9 cellular contexts compared by ENCODE assay signal in genomic region chr2:99430614-99431258, GRCh38. TPM values are rescaled to one million over a fixed set of nuclear protein-coding genes. Genes with fewer than 3 reads are reported as not detected.
A peak's percentile ranks its signal among the peaks of the same experiment; 100 is the strongest.
DNase-seq lines count a peak whose midpoint lies in the region; ATAC-seq and TF ChIP-seq lines count a peak whose summit lies in the region.
"Had no signal": no experiment of that assay in that cellular context is flagged by ENCODE, and none has a peak within 500 bp of the region (broad histone marks: within the 10 kb centered on the region; RNA-seq: fewer than 3 reads in every experiment).

No MANE protein-coding gene starts in this region.

- H3K27me3 ChIP-seq in sigmoid colon (no peaks in the 10 kb centered on the region), colonic mucosa (no peaks in the 10 kb centered on the region)
- H3K27me3 ChIP-seq: brain microvascular endothelial cell had no signal

- ATAC-seq in effector memory CD8-positive, alpha-beta T cell (replicated peaks): no peak

- no peak for TF ChIP-seq CTCF in sigmoid colon (IDR thresholded peaks at IDR 0.05)
- no peak for TF ChIP-seq CTCF in colonic mucosa (IDR thresholded peaks at IDR 0.05)

- no peak overlapping the region for H3K4me3 Mint-ChIP-seq in effector memory CD8-positive, alpha-beta T cell

- H3K4me1 Mint-ChIP-seq in effector memory CD8-positive, alpha-beta T cell (ENCODE audit: low read depth in 2 of 2): peaks cover 11 to 13% of the 10 kb centered on the region in 2 donors

- H3K27me3 Mint-ChIP-seq in effector memory CD8-positive, alpha-beta T cell: no peaks in the 10 kb centered on the region

- H3K4me3 ChIP-seq in sigmoid colon: no peak overlapping the region
- H3K4me3 ChIP-seq in colonic mucosa: no peak overlapping the region

- H3K27ac ChIP-seq in sigmoid colon: peak overlapping the region; percentile 19 to 61 (median 54)
- no peak overlapping the region for H3K27ac ChIP-seq in colonic mucosa
- H3K27ac ChIP-seq: brain microvascular endothelial cell had no signal

- H3K4me1 ChIP-seq in sigmoid colon (peaks cover 0 to 22% (median 16%) of the 10 kb centered on the region in 4 donors), colonic mucosa (no peaks in the 10 kb centered on the region)

- WGBS in sigmoid colon, 2 donors: 61 to 77% methylated on average over 4 of the region's 4 CpGs

- TF ChIP-seq POLR2A in sigmoid colon (IDR thresholded peaks at IDR 0.05): no peak

- H3K36me3 Mint-ChIP-seq in effector memory CD8-positive, alpha-beta T cell (ENCODE audit: insufficient read depth): peaks cover 19% of the 10 kb centered on the region

- H3K9me3 Mint-ChIP-seq in effector memory CD8-positive, alpha-beta T cell: no peaks in the 10 kb centered on the region

- H3K27ac Mint-ChIP-seq in effector memory CD8-positive, alpha-beta T cell: peak overlapping the region; percentile 28 to 62

- TF ChIP-seq EP300 in sigmoid colon (IDR thresholded peaks at IDR 0.05): no peak

- H3K9me3 ChIP-seq in sigmoid colon (no peaks in the 10 kb centered on the region), colonic mucosa (no peaks in the 10 kb centered on the region)

- DNase-seq in DMS79 (lab: John Stamatoyannopoulos, UW) (peak; percentile 7), M059J (ENCODE audit: low read depth) (peak; percentile 86), sigmoid colon (no peak), colonic mucosa (no peak)
- no peak for DNase-seq in effector memory CD8-positive, alpha-beta T cell
- no peak for DNase-seq in central memory CD4-positive, alpha-beta T cell
- DNase-seq in activated CD4-positive, CD25-positive, alpha-beta regulatory T cell treated with anti-CD3 and anti-CD28 coated beads, Interleukin-2, amount 50 U/mL, for 72 hours: no peak
- DNase-seq: brain microvascular endothelial cell, NCI-H2081 had no signal

- peaks cover 0 to 46% (median 4%) of the 10 kb centered on the region in 4 donors for H3K36me3 ChIP-seq in sigmoid colon
- no peaks in the 10 kb centered on the region for H3K36me3 ChIP-seq in colonic mucosa

- H3K9ac ChIP-seq in colonic mucosa (ENCODE audit: low read depth in 2 of 2, low read length in 2 of 2): no peak overlapping the region

- intact Hi-C loops in sigmoid colon (cut with DNase I) (loop anchor here (10.0 kb wide), 1 partner anchor 54 kb away; no protein-coding TSS in a partner anchor), colonic mucosa (cut with DNase I) (no loop called here)

RNA-seq across cellular contexts. Expression of gene REV1, which starts 59.1 kb away (rescaled TPM):
- total RNA-seq in M059J (2014; rRNA removed; shearing (Covaris generic)): 11.8 and 13.6 TPM in 2 replicates
- total RNA-seq in sigmoid colon (10 to 100 TPM; 41.7 to 73.1 (median 46.7) TPM), colonic mucosa (10 to 100 TPM; 29.7 to 37.4 TPM)
- 10 to 100 TPM in 1 of 3 donors, 1 to 10 TPM in 2; 7.2 to 16.2 (median 7.2) TPM for polyA plus RNA-seq in sigmoid colon

Comparison
In these comparisons a context has a peak if more than half of its experiments do, and no peak if none do; other contexts are left out.
1. DNase-seq: peak in DMS79 (single experiment) and M059J (single experiment); none in effector memory CD8-positive, alpha-beta T cell (0 of 3), sigmoid colon (single experiment), colonic mucosa (single experiment), central memory CD4-positive, alpha-beta T cell (single experiment) and activated CD4-positive, CD25-positive, alpha-beta regulatory T cell treated with anti-CD3 and anti-CD28 coated beads, Interleukin-2, amount 50 U/mL, for 72 hours (single experiment).